In genomic region chr10:49538381-49539319, GRCh38 we compare ENCODE assay signal across 8 cellular contexts. TPM values are rescaled to one million over a fixed set of nuclear protein-coding genes. Genes with fewer than 3 reads are reported as not detected.
A peak's percentile ranks its signal among the peaks of the same experiment; 100 is the strongest.
DNase-seq lines count a peak whose midpoint lies in the region; ATAC-seq, FAIRE-seq and TF ChIP-seq lines count a peak whose summit lies in the region.

Gene ERCC6, minus strand, starts transcription at chr10:49539121.

- TF ChIP-seq CTCF in ascending aorta (IDR thresholded peaks at IDR 0.05): peak in 2 of 3 experiments; percentile 12 to 13

- no peaks in the 10 kb centered on the region for H3K27me3 ChIP-seq in ascending aorta
- no peaks in the 10 kb centered on the region for H3K27me3 ChIP-seq in right cardiac atrium (ENCODE audit: control insufficient read depth, insufficient read depth)

- TF ChIP-seq POLR2A in GM18505 (IDR thresholded peaks at IDR 0.05; ENCODE audit: borderline replicate concordance, extremely low read depth, insufficient read depth, insufficient read length): peak; percentile 90

- peak; percentile 82 for FAIRE-seq in urothelium cell line (lab: Jason Lieb, UNC)

- ATAC-seq in GM18505 (IDR thresholded peaks at IDR 0.05; ENCODE audit: unreplicated experiment): peak; percentile 76
- ATAC-seq in HG02970 (IDR thresholded peaks at IDR 0.05; ENCODE audit: low FRiP score, unreplicated experiment): peak; percentile 91
- peak; percentile 98 to 99 for ATAC-seq in right cardiac atrium

- H3K27ac ChIP-seq in ascending aorta (peak within 1 kb of the TSS; percentile 87 to 94), right cardiac atrium (ENCODE audit: low read length) (peak within 1 kb of the TSS; percentile 87)

- H3K4me3 ChIP-seq in ascending aorta (peak within 1 kb of the TSS; percentile 74 to 86), right cardiac atrium (ENCODE audit: low read length) (peak within 1 kb of the TSS; percentile 81)

- peak; percentile 40 for DNase-seq in NCI-H187 treated with DMSO at 0.1 percent for 48 hours (lab: John Stamatoyannopoulos, UW)
- DNase-seq in ascending aorta (ENCODE audit: low spot score in 2 of 2): peak; percentile 92 to 99
- peak; percentile 99 for DNase-seq in right cardiac atrium
- DNase-seq in pulmonary artery endothelial cell (ENCODE audit: low read depth, low spot score): peak; percentile 97
- peak; percentile 100 for DNase-seq in urothelium cell line (ENCODE audit: low spot score)

- no peaks in the 10 kb centered on the region for H3K36me3 ChIP-seq in ascending aorta

- H3K9me3 ChIP-seq in ascending aorta (no peaks in the 10 kb centered on the region), right cardiac atrium (ENCODE audit: control insufficient read depth, low read length) (no peaks in the 10 kb centered on the region)

- 1% methylated on average over 75 of the region's 75 CpGs for WGBS in right cardiac atrium

- peaks cover 11 to 35% of the 10 kb centered on the region in 2 donors for H3K4me1 ChIP-seq in ascending aorta
- H3K4me1 ChIP-seq in right cardiac atrium (ENCODE audit: control insufficient read depth, insufficient read depth, low read length): peaks cover 8% of the 10 kb centered on the region

- intact Hi-C loops in T-helper 2 cell treated with Interferon-gamma antibody and Interleukin-4, amounts not matched to agents 100 ng/mL and 5 ng/mL, for 36 hours (cut with micrococcal nuclease): loop anchor here (1.0 to 10.0 kb wide), 6 partner anchors 30 to 1231 kb away; partner anchors contain the start of genes MAPK8 and TMEM273
- intact Hi-C loops in ascending aorta (cut with DNase I) (loop anchor here (5.0 to 10.0 kb wide), 2 partner anchors 54 to 424 kb away; partner anchors contain the start of gene VSTM4), right cardiac atrium (cut with DNase I) (no loop called here)

RNA-seq across cellular contexts. Expression of gene ERCC6, which starts in this region (rescaled TPM):
- 32.7 and 35.1 TPM in 2 replicates for total RNA-seq in T-helper 2 cell treated with Interferon-gamma antibody and Interleukin-4, amounts not matched to agents 100 ng/mL and 5 ng/mL, for 36 hours
- total RNA-seq in ascending aorta (16.2 TPM), right cardiac atrium (10 to 100 TPM; 16.5 to 25.5 (median 20.4) TPM), pulmonary artery endothelial cell (39.3 and 57.1 TPM in 2 replicates)
- polyA plus RNA-seq in right cardiac atrium: 4.6 TPM

Comparison
In these comparisons a context has a peak if more than half of its experiments do, and no peak if none do; other contexts are left out.
1. Peak in every context shown above with its lines: DNase-seq, ATAC-seq, H3K4me3 ChIP-seq and H3K27ac ChIP-seq.
2. DNase-seq: peak in every context shown above with its lines; median percentile 100 in urothelium cell line; 99 in right cardiac atrium; 97 in pulmonary artery endothelial cell; 96 in ascending aorta; 40 in NCI-H187 treated with DMSO at 0.1 percent for 48 hours.
3. intact Hi-C loops: an anchor here in T-helper 2 cell treated with Interferon-gamma antibody and Interleukin-4, amounts not matched to agents 100 ng/mL and 5 ng/mL, for 36 hours (1.0 to 10.0 kb wide) and ascending aorta (5.0 to 10.0 kb wide); none called in right cardiac atrium.